ENCODE assay signal across 1 cellular context in the genomic region with DNA sequence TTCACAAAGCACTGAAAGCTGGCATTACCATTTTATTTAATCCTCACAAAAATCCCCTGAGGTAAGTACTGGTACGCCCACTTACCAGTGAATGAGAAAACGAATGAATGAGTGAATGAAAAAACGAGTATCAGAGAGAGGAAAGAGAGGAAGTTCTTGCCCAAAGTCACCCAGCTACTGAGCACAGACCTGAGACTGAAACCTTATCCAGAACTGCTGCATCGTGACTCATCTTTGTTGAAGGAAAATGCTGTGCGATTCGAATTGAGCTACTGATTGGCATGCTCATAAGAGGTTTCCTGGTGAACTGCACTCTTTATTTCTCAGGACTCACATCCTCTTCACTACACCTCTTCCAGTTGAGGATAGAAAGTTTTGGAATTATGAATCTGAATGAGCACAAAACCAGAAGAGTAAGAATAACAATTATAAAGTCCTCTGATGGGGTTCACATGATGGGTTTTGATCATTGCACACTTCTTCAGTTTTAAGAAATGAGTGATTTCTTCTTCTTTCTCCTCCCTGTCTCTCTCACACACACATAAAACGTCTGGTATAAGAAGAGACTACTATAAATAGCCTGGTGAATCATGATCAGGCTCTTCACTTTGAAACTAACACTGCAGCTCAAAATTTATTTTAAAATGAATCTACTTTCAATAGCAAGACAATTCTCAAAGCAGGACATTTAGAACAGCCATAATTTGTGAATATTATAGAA.
A peak's percentile ranks its signal among the peaks of the same experiment; 100 is the strongest.
TF ChIP-seq lines count a peak whose summit lies in the region.

No MANE protein-coding gene starts in this region.

TF ChIP-seq in GM12878, 131 proteins besides CTCF, POLR2A, EP300 and RAD21 (continues in another document):
- TF ChIP-seq, protein P1, sequence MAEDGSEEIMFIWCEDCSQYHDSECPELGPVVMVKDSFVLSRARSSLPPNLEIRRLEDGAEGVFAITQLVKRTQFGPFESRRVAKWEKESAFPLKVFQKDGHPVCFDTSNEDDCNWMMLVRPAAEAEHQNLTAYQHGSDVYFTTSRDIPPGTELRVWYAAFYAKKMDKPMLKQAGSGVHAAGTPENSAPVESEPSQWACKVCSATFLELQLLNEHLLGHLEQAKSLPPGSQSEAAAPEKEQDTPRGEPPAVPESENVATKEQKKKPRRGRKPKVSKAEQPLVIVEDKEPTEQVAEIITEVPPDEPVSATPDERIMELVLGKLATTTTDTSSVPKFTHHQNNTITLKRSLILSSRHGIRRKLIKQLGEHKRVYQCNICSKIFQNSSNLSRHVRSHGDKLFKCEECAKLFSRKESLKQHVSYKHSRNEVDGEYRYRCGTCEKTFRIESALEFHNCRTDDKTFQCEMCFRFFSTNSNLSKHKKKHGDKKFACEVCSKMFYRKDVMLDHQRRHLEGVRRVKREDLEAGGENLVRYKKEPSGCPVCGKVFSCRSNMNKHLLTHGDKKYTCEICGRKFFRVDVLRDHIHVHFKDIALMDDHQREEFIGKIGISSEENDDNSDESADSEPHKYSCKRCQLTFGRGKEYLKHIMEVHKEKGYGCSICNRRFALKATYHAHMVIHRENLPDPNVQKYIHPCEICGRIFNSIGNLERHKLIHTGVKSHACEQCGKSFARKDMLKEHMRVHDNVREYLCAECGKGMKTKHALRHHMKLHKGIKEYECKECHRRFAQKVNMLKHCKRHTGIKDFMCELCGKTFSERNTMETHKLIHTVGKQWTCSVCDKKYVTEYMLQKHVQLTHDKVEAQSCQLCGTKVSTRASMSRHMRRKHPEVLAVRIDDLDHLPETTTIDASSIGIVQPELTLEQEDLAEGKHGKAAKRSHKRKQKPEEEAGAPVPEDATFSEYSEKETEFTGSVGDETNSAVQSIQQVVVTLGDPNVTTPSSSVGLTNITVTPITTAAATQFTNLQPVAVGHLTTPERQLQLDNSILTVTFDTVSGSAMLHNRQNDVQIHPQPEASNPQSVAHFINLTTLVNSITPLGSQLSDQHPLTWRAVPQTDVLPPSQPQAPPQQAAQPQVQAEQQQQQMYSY (CRISPR knock-in tag; IDR thresholded peaks at IDR 0.05): no peak
- TF ChIP-seq MEF2A (IDR thresholded peaks at IDR 0.05; ENCODE audit: insufficient read depth, low read depth, low read length) (peak; percentile 89), WRNIP1 (IDR thresholded peaks at IDR 0.05; ENCODE audit: borderline replicate concordance, low read depth, low read length) (no peak), ZBED1 (IDR thresholded peaks at IDR 0.05; ENCODE audit: borderline replicate concordance) (peak; percentile 70; the same call in 1 of the 2 replicates), RCOR1 (conservative IDR thresholded peaks at IDR 0.05; ENCODE audit: low read depth, low read length) (no peak), BMI1 (IDR thresholded peaks at IDR 0.05; ENCODE audit: borderline replicate concordance) (no peak), EED (IDR thresholded peaks at IDR 0.05; ENCODE audit: low read depth) (peak; percentile 92), NFXL1 (IDR thresholded peaks at IDR 0.05; ENCODE audit: borderline replicate concordance) (no peak), NR2C1 (IDR thresholded peaks at IDR 0.05) (no peak), PAX5 (IDR thresholded peaks at IDR 0.05; ENCODE audit: borderline replicate concordance, low read depth, low read length) (no peak; the same call in 1 of the 2 replicates), CBX5 (IDR thresholded peaks at IDR 0.05; ENCODE audit: low read depth) (no peak), HDGF (IDR thresholded peaks at IDR 0.05) (no peak), CHD4 (IDR thresholded peaks at IDR 0.05) (no peak), SRF (IDR thresholded peaks at IDR 0.05; ENCODE audit: low read depth in 2 of 2, low read length in 2 of 2) (no peak), RELA (IDR thresholded peaks at IDR 0.05; ENCODE audit: borderline replicate concordance, partially characterized antibody) (no peak), SMARCA5 (IDR thresholded peaks at IDR 0.05) (no peak), TCF3 (IDR thresholded peaks at IDR 0.05; ENCODE audit: borderline replicate concordance, insufficient read depth, low read depth, low read length) (no peak), HDAC2 (IDR thresholded peaks at IDR 0.05) (no peak), KDM1A (IDR thresholded peaks at IDR 0.05; ENCODE audit: borderline replicate concordance) (no peak), POLR2AphosphoS5 (IDR thresholded peaks at IDR 0.05; ENCODE audit: low read length) (no peak), SIN3A (IDR thresholded peaks at IDR 0.05; ENCODE audit: low read depth, low read length) (no peak), NR2C2 (IDR thresholded peaks at IDR 0.05; ENCODE audit: borderline replicate concordance, control insufficient read depth, insufficient read length, low read depth) (no peak), TAF1 (IDR thresholded peaks at IDR 0.05; ENCODE audit: borderline replicate concordance, low read depth, low read length) (no peak), SP1 (IDR thresholded peaks at IDR 0.05; ENCODE audit: low read depth, low read length) (no peak), MTA3 (IDR thresholded peaks at IDR 0.05; ENCODE audit: borderline replicate concordance, low read length) (no peak), MEF2B (IDR thresholded peaks at IDR 0.05; ENCODE audit: partially characterized antibody, poor library complexity, severe bottlenecking) (peak; percentile 58), RFX5 (IDR thresholded peaks at IDR 0.05; ENCODE audit: low read depth, low read length) (no peak), YBX1 (IDR thresholded peaks at IDR 0.05) (no peak), NFIC (IDR thresholded peaks at IDR 0.05; ENCODE audit: low read depth, low read length) (no peak; the same call in 1 of the 2 replicates), FOXM1 (IDR thresholded peaks at IDR 0.05; ENCODE audit: low read depth, low read length) (no peak), SPI1 (IDR thresholded peaks at IDR 0.05; ENCODE audit: borderline replicate concordance, insufficient read depth, low read depth, low read length) (peak; percentile 62), ZNF622 (IDR thresholded peaks at IDR 0.05) (no peak)
- TF ChIP-seq, protein P2, sequence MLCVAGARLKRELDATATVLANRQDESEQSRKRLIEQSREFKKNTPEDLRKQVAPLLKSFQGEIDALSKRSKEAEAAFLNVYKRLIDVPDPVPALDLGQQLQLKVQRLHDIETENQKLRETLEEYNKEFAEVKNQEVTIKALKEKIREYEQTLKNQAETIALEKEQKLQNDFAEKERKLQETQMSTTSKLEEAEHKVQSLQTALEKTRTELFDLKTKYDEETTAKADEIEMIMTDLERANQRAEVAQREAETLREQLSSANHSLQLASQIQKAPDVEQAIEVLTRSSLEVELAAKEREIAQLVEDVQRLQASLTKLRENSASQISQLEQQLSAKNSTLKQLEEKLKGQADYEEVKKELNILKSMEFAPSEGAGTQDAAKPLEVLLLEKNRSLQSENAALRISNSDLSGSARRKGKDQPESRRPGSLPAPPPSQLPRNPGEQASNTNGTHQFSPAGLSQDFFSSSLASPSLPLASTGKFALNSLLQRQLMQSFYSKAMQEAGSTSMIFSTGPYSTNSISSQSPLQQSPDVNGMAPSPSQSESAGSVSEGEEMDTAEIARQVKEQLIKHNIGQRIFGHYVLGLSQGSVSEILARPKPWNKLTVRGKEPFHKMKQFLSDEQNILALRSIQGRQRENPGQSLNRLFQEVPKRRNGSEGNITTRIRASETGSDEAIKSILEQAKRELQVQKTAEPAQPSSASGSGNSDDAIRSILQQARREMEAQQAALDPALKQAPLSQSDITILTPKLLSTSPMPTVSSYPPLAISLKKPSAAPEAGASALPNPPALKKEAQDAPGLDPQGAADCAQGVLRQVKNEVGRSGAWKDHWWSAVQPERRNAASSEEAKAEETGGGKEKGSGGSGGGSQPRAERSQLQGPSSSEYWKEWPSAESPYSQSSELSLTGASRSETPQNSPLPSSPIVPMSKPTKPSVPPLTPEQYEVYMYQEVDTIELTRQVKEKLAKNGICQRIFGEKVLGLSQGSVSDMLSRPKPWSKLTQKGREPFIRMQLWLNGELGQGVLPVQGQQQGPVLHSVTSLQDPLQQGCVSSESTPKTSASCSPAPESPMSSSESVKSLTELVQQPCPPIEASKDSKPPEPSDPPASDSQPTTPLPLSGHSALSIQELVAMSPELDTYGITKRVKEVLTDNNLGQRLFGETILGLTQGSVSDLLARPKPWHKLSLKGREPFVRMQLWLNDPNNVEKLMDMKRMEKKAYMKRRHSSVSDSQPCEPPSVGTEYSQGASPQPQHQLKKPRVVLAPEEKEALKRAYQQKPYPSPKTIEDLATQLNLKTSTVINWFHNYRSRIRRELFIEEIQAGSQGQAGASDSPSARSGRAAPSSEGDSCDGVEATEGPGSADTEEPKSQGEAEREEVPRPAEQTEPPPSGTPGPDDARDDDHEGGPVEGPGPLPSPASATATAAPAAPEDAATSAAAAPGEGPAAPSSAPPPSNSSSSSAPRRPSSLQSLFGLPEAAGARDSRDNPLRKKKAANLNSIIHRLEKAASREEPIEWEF (IDR thresholded peaks at IDR 0.05; ENCODE audit: insufficient replicate concordance, low read depth, low read length): no peak
- TF ChIP-seq, protein P3, sequence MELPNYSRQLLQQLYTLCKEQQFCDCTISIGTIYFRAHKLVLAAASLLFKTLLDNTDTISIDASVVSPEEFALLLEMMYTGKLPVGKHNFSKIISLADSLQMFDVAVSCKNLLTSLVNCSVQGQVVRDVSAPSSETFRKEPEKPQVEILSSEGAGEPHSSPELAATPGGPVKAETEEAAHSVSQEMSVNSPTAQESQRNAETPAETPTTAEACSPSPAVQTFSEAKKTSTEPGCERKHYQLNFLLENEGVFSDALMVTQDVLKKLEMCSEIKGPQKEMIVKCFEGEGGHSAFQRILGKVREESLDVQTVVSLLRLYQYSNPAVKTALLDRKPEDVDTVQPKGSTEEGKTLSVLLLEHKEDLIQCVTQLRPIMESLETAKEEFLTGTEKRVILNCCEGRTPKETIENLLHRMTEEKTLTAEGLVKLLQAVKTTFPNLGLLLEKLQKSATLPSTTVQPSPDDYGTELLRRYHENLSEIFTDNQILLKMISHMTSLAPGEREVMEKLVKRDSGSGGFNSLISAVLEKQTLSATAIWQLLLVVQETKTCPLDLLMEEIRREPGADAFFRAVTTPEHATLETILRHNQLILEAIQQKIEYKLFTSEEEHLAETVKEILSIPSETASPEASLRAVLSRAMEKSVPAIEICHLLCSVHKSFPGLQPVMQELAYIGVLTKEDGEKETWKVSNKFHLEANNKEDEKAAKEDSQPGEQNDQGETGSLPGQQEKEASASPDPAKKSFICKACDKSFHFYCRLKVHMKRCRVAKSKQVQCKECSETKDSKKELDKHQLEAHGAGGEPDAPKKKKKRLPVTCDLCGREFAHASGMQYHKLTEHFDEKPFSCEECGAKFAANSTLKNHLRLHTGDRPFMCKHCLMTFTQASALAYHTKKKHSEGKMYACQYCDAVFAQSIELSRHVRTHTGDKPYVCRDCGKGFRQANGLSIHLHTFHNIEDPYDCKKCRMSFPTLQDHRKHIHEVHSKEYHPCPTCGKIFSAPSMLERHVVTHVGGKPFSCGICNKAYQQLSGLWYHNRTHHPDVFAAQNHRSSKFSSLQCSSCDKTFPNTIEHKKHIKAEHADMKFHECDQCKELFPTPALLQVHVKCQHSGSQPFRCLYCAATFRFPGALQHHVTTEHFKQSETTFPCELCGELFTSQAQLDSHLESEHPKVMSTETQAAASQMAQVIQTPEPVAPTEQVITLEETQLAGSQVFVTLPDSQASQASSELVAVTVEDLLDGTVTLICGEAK (IDR thresholded peaks at IDR 0.05; ENCODE audit: borderline replicate concordance): no peak
- TF ChIP-seq, protein P4, sequence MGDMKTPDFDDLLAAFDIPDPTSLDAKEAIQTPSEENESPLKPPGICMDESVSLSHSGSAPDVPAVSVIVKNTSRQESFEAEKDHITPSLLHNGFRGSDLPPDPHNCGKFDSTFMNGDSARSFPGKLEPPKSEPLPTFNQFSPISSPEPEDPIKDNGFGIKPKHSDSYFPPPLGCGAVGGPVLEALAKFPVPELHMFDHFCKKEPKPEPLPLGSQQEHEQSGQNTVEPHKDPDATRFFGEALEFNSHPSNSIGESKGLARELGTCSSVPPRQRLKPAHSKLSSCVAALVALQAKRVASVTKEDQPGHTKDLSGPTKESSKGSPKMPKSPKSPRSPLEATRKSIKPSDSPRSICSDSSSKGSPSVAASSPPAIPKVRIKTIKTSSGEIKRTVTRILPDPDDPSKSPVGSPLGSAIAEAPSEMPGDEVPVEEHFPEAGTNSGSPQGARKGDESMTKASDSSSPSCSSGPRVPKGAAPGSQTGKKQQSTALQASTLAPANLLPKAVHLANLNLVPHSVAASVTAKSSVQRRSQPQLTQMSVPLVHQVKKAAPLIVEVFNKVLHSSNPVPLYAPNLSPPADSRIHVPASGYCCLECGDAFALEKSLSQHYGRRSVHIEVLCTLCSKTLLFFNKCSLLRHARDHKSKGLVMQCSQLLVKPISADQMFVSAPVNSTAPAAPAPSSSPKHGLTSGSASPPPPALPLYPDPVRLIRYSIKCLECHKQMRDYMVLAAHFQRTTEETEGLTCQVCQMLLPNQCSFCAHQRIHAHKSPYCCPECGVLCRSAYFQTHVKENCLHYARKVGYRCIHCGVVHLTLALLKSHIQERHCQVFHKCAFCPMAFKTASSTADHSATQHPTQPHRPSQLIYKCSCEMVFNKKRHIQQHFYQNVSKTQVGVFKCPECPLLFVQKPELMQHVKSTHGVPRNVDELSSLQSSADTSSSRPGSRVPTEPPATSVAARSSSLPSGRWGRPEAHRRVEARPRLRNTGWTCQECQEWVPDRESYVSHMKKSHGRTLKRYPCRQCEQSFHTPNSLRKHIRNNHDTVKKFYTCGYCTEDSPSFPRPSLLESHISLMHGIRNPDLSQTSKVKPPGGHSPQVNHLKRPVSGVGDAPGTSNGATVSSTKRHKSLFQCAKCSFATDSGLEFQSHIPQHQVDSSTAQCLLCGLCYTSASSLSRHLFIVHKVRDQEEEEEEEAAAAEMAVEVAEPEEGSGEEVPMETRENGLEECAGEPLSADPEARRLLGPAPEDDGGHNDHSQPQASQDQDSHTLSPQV (IDR thresholded peaks at IDR 0.05): no peak
- TF ChIP-seq, protein P5, sequence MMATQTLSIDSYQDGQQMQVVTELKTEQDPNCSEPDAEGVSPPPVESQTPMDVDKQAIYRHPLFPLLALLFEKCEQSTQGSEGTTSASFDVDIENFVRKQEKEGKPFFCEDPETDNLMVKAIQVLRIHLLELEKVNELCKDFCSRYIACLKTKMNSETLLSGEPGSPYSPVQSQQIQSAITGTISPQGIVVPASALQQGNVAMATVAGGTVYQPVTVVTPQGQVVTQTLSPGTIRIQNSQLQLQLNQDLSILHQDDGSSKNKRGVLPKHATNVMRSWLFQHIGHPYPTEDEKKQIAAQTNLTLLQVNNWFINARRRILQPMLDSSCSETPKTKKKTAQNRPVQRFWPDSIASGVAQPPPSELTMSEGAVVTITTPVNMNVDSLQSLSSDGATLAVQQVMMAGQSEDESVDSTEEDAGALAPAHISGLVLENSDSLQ (IDR thresholded peaks at IDR 0.05): peak; percentile 82
- TF ChIP-seq, protein P6, sequence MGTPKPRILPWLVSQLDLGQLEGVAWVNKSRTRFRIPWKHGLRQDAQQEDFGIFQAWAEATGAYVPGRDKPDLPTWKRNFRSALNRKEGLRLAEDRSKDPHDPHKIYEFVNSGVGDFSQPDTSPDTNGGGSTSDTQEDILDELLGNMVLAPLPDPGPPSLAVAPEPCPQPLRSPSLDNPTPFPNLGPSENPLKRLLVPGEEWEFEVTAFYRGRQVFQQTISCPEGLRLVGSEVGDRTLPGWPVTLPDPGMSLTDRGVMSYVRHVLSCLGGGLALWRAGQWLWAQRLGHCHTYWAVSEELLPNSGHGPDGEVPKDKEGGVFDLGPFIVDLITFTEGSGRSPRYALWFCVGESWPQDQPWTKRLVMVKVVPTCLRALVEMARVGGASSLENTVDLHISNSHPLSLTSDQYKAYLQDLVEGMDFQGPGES (IDR thresholded peaks at IDR 0.05): no peak
